In genomic region chr15:44066211-44066827, GRCh38 we compare ENCODE assay signal across 8 cellular contexts.
DNase-seq lines count a peak whose midpoint lies in the region; ATAC-seq, FAIRE-seq and TF ChIP-seq lines count a peak whose summit lies in the region.

No MANE protein-coding gene starts in this region.

- H3K4me2 ChIP-seq in PC-9: peak overlapping the region; percentile 34; the same call in 1 of the 2 replicates

- no peaks in the 10 kb centered on the region for H4K20me1 ChIP-seq in PC-9 (ENCODE audit: insufficient read depth)

- WGBS in pancreas, 2 donors: 23 to 28% methylated on average over 8 of the region's 8 CpGs

- POLR2A ChIA-PET in PC-9 (lab: Charles Lee; ENCODE audit: unreplicated experiment): no interaction called here

- ATAC-seq in pancreas (peak; percentile 60 to 84 (median 80)), GM21529 (IDR thresholded peaks at IDR 0.05; ENCODE audit: unreplicated experiment) (no peak)

- no peaks in the 10 kb centered on the region for H3K9me3 ChIP-seq in PC-9 (ENCODE audit: insufficient read depth, low read depth)
- H3K9me3 ChIP-seq in pancreas: no peaks in the 10 kb centered on the region
- no peaks in the 10 kb centered on the region for H3K9me3 ChIP-seq in vagina

- H3K4me1 ChIP-seq in PC-9 (replicated peaks; ENCODE audit: insufficient read depth) (no peaks in the 10 kb centered on the region), pancreas (no peaks in the 10 kb centered on the region), vagina (no peaks in the 10 kb centered on the region)

- no peak for TF ChIP-seq POLR2A in vagina (IDR thresholded peaks at IDR 0.05)

- FAIRE-seq in pancreas (lab: Jason Lieb, UNC): peak; percentile 29

- TF ChIP-seq CTCF in PC-9 (conservative IDR thresholded peaks at IDR 0.05) (peak; percentile 90), fibroblast of pulmonary artery (IDR thresholded peaks at IDR 0.05; ENCODE audit: low read length, missing control alignments) (peak; percentile 76), pancreas (IDR thresholded peaks at IDR 0.05) (peak; percentile 37 to 72 (median 62)), vagina (IDR thresholded peaks at IDR 0.05) (peak in 2 of 3 experiments; percentile 19 to 32)

- no peaks in the 10 kb centered on the region for H3K79me2 ChIP-seq in PC-9 (ENCODE audit: low read depth)

- TF ChIP-seq RAD21 in Ishikawa (IDR thresholded peaks at IDR 0.05; ENCODE audit: low read depth): peak; percentile 90

- intact Hi-C loops in PC-9 (cut with micrococcal nuclease; ENCODE audit: unreplicated experiment) (loop anchor here (1.0 to 10.0 kb wide), 5 partner anchors 127 to 194 kb away; partner anchors contain the start of gene FRMD5), pancreas (cut with DNase I) (loop anchor here in 2 of 3 donors (10.0 kb wide), 1 partner anchor 162 kb away; no protein-coding TSS in a partner anchor), vagina (cut with DNase I) (no loop called here)

- H3K27ac ChIP-seq in PC-9 (no peak overlapping the region), pancreas (no peak overlapping the region), vagina (no peak overlapping the region)

- H3K36me3 ChIP-seq in PC-9 (ENCODE audit: low read depth) (no peaks in the 10 kb centered on the region), pancreas (no peaks in the 10 kb centered on the region), vagina (no peaks in the 10 kb centered on the region)

- H3K27me3 ChIP-seq in PC-9 (ENCODE audit: insufficient read depth, low read depth): no peaks in the 10 kb centered on the region
- H3K27me3 ChIP-seq in pancreas: no peaks in the 10 kb centered on the region
- H3K27me3 ChIP-seq in vagina: no peaks in the 10 kb centered on the region

- DNase-seq in Caki2 (ENCODE audit: low read depth) (peak; percentile 58), PC-9 (peak; percentile 51 to 52), fibroblast of pulmonary artery (ENCODE audit: low read depth) (peak; percentile 88), pancreas (peak in 4 of 6 donors; percentile 33 to 64 (median 45)), vagina (ENCODE audit: extremely low spot score in 2 of 2) (no peak)
- peak; percentile 19 for DNase-seq in activated T-cell treated with anti-CD3 and anti-CD28 coated beads, Interleukin-2, amount 50 U/mL, for 1 hour

- H3K9me2 ChIP-seq in PC-9 (ENCODE audit: insufficient read depth): no peaks in the 10 kb centered on the region

- H3F3A ChIP-seq in PC-9 (ENCODE audit: insufficient read depth, low read depth): no peaks in the 10 kb centered on the region

- TF ChIP-seq EP300 in Ishikawa (IDR thresholded peaks at IDR 0.05; ENCODE audit: borderline replicate concordance): no peak

- no peak overlapping the region for H2AFZ ChIP-seq in PC-9

- BruUV-seq in PC-9 (replicated peaks; lab: Mats Ljungman, UMichigan): no TSS peak

- in situ Hi-C loops in Caki2 (cut with HindIII; ENCODE audit: low pct_unique_long_range_greater_than_20kb, low sequenced_read_pairs): no loop called here

- CTCF ChIA-PET in PC-9 (lab: Charles Lee): interaction anchor here (0.6 to 1.8 kb wide), 4 partner anchors 153 to 488 kb away, joined by 3 to 13 read pairs (median 4); no protein-coding TSS in a partner anchor

- H3K4me3 ChIP-seq in PC-9 (no peak overlapping the region), fibroblast of pulmonary artery (replicated peaks; ENCODE audit: low read depth, low read length) (peak overlapping the region; percentile 36), pancreas (no peak overlapping the region), vagina (no peak overlapping the region)

TF ChIP-seq in Ishikawa, 13 proteins besides CTCF, POLR2A, EP300 and RAD21:
- TF ChIP-seq EGR1 (IDR thresholded peaks at IDR 0.05) (no peak), FOXM1 (IDR thresholded peaks at IDR 0.05; ENCODE audit: borderline replicate concordance, low read depth) (0 out of 2 replicates have a peak, but pooled peaks have one; percentile 15)

Comparison
In these comparisons a context has a peak if more than half of its experiments do, and no peak if none do; other contexts are left out.
1. DNase-seq: peak in Caki2 (single experiment), PC-9 (2 of 2), activated T-cell treated with anti-CD3 and anti-CD28 coated beads, Interleukin-2, amount 50 U/mL, for 1 hour (single experiment), fibroblast of pulmonary artery (single experiment) and pancreas (4 of 6); none in vagina (0 of 2).
2. CTCF ChIP-seq: peak in every context shown above with its lines; median percentile 90 in PC-9; 76 in fibroblast of pulmonary artery; 62 in pancreas; 26 in vagina.